In the genomic region with DNA sequence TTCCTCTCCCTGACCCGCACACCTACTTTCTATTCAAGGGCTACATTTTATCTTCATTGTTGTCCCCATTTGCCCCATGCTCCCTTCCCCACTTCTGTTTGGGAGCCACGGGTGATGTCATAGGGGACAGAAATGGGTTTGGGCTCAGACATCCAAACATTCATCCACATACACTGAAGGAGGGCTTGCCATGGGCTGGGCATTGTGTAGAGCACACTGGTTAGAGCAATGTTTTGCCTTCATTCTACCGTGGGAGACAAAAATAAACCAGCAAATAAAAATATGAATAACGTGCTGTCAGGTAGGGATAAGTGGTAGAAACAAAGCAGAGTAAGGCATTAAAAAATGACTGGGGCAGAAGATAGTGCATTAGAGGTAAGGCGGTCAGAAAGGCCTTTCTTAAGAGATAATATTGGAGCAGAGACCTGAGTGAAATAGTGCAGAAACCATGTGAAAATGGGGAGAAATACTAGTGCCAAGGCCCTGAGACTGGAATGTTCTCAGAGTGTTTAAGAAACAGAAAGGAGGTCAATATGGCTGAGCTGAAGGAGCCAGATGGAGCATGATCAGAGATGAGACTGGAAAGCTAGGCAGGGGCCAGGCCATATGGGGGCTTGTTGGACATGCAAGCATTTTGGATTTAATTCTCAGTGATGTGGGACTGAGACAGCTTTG, we compare ENCODE assay signal across 16 cellular contexts. TPM values are rescaled to one million over a fixed set of nuclear protein-coding genes. Genes with fewer than 3 reads are reported as not detected.
DNase-seq lines count a peak whose midpoint lies in the region; ATAC-seq and TF ChIP-seq lines count a peak whose summit lies in the region.
"Had no signal": no experiment of that assay in that cellular context is flagged by ENCODE, and none has a peak within 500 bp of the region (broad histone marks: within the 10 kb centered on the region; RNA-seq: fewer than 3 reads in every experiment).

No MANE protein-coding gene starts in this region.

- 83% methylated on average over 5 of the region's 5 CpGs for WGBS in esophagus muscularis mucosa
- WGBS in tibial nerve, 2 donors: 65 to 72% methylated on average over 5 of the region's 5 CpGs

- H3K4me3 ChIP-seq in WERI-Rb-1 (ENCODE audit: low read depth, low read length) (no peak overlapping the region), esophagus muscularis mucosa (no peak overlapping the region), neural cell (ENCODE audit: low read length) (no peak overlapping the region), tibial nerve (no peak overlapping the region)
- H3K4me3 ChIP-seq: HAP-1, SJSA1 had no signal

- peak overlapping the region; percentile 15 for H3K9ac ChIP-seq in neural cell (ENCODE audit: low read length)

- TF ChIP-seq RAD21 in neural cell (conservative IDR thresholded peaks at IDR 0.05): no peak

- TF ChIP-seq CTCF in WERI-Rb-1 (IDR thresholded peaks at IDR 0.05; ENCODE audit: low read depth, low read length): no peak
- no peak for TF ChIP-seq CTCF in esophagus muscularis mucosa (IDR thresholded peaks at IDR 0.05)
- no peak for TF ChIP-seq CTCF in neural cell (IDR thresholded peaks at IDR 0.05; ENCODE audit: poor library complexity, severe bottlenecking)
- TF ChIP-seq CTCF in tibial nerve (IDR thresholded peaks at IDR 0.05): no peak

- ATAC-seq in HG02870 (IDR thresholded peaks at IDR 0.05; ENCODE audit: unreplicated experiment): no peak
- ATAC-seq: CD8-positive, alpha-beta T cell had no signal

- no peak overlapping the region for H2AFZ ChIP-seq in neural cell (ENCODE audit: low read depth, low read length)

- no peaks in the 10 kb centered on the region for H3K27me3 ChIP-seq in WERI-Rb-1 (ENCODE audit: insufficient read depth, low read depth, severe bottlenecking)
- H3K27me3 ChIP-seq in esophagus muscularis mucosa: no peaks in the 10 kb centered on the region
- no peaks in the 10 kb centered on the region for H3K27me3 ChIP-seq in neural cell (ENCODE audit: insufficient read depth, low read depth, low read length)
- no peaks in the 10 kb centered on the region for H3K27me3 ChIP-seq in tibial nerve
- H3K27me3 ChIP-seq: SJSA1 had no signal

- H3K4me2 ChIP-seq in neural cell (ENCODE audit: low read length): peak overlapping the region; percentile 21

- no peak for TF ChIP-seq POLR2A in esophagus muscularis mucosa (IDR thresholded peaks at IDR 0.05; ENCODE audit: low read depth)
- TF ChIP-seq POLR2A in tibial nerve (IDR thresholded peaks at IDR 0.05): no peak

- DNase-seq in WERI-Rb-1 (peak; percentile 31), esophagus muscularis mucosa (ENCODE audit: extremely low spot score) (no peak), tibial nerve (ENCODE audit: low spot score in 2 of 2) (no peak), nucleus accumbens (lab: John Stamatoyannopoulos, UW) (no peak), hepatic stellate cell (ENCODE audit: low spot score) (no peak)
- DNase-seq: CD8-positive, alpha-beta T cell; Karpas-422; MM.1S; NCI-H1930; NCI-H510A treated with DMSO at 0.1 percent for 48 hours; RPMI8226 had no signal

- H3K9me2 ChIP-seq in neural cell (ENCODE audit: insufficient read depth, low read length): no peaks in the 10 kb centered on the region

- intact Hi-C loops in esophagus muscularis mucosa (cut with DNase I): no loop called here

- H3K27ac ChIP-seq in WERI-Rb-1 (peak overlapping the region; percentile 51), esophagus muscularis mucosa (replicated peaks in 1 of 4) (peak overlapping the region; percentile 47 to 69 (median 54)), neural cell (ENCODE audit: low read length) (peak overlapping the region; percentile 83), tibial nerve (peak overlapping the region in 3 of 4 donors; percentile 43 to 61 (median 50))
- H3K27ac ChIP-seq: SJSA1 had no signal

- H4K20me1 ChIP-seq in neural cell (ENCODE audit: insufficient read depth): no peaks in the 10 kb centered on the region

- H3K9me3 ChIP-seq in WERI-Rb-1 (ENCODE audit: severe bottlenecking): no peaks in the 10 kb centered on the region
- peaks cover 0 to under 1% (median 0%) of the 10 kb centered on the region in 4 donors for H3K9me3 ChIP-seq in esophagus muscularis mucosa
- H3K9me3 ChIP-seq in neural cell (ENCODE audit: low read length): no peaks in the 10 kb centered on the region
- no peaks in the 10 kb centered on the region for H3K9me3 ChIP-seq in tibial nerve
- H3K9me3 ChIP-seq: HAP-1, SJSA1 had no signal

- H3K4me1 ChIP-seq in esophagus muscularis mucosa (no peaks in the 10 kb centered on the region), tibial nerve (peaks cover 0 to 24% (median 0%) of the 10 kb centered on the region in 4 donors)
- H3K4me1 ChIP-seq: HAP-1, SJSA1 had no signal

- no peaks in the 10 kb centered on the region for H3F3A ChIP-seq in neural cell (ENCODE audit: insufficient read depth, low read length, poor library complexity, severe bottlenecking)

- H3K36me3 ChIP-seq in WERI-Rb-1: no peaks in the 10 kb centered on the region
- no peaks in the 10 kb centered on the region for H3K36me3 ChIP-seq in esophagus muscularis mucosa
- H3K36me3 ChIP-seq in neural cell (ENCODE audit: insufficient read depth, low read length): no peaks in the 10 kb centered on the region
- H3K36me3 ChIP-seq in tibial nerve: no peaks in the 10 kb centered on the region
- H3K36me3 ChIP-seq: HAP-1, SJSA1 had no signal

- TF ChIP-seq EP300 in esophagus muscularis mucosa (IDR thresholded peaks at IDR 0.05) (no peak), neural cell (conservative IDR thresholded peaks at IDR 0.05; ENCODE audit: poor library complexity, severe bottlenecking) (no peak), tibial nerve (IDR thresholded peaks at IDR 0.05) (peak in 1 of 2 donors; percentile 16)

- no peaks in the 10 kb centered on the region for H3K79me2 ChIP-seq in neural cell (replicated peaks; ENCODE audit: insufficient read depth, low read length)

TF ChIP-seq in neural cell, 6 proteins besides CTCF, POLR2A, EP300 and RAD21:
- TF ChIP-seq MXI1 (conservative IDR thresholded peaks at IDR 0.05; ENCODE audit: poor library complexity, severe bottlenecking) (no peak), EZH2 (IDR thresholded peaks at IDR 0.05; ENCODE audit: borderline replicate concordance, insufficient read depth, low read length, poor library complexity, severe bottlenecking) (no peak), SMC3 (conservative IDR thresholded peaks at IDR 0.05; ENCODE audit: poor library complexity) (no peak), POLR2AphosphoS5 (IDR thresholded peaks at IDR 0.05) (no peak), TAF1 (IDR thresholded peaks at IDR 0.05; ENCODE audit: low read depth) (no peak)
- TF ChIP-seq, protein P1, sequence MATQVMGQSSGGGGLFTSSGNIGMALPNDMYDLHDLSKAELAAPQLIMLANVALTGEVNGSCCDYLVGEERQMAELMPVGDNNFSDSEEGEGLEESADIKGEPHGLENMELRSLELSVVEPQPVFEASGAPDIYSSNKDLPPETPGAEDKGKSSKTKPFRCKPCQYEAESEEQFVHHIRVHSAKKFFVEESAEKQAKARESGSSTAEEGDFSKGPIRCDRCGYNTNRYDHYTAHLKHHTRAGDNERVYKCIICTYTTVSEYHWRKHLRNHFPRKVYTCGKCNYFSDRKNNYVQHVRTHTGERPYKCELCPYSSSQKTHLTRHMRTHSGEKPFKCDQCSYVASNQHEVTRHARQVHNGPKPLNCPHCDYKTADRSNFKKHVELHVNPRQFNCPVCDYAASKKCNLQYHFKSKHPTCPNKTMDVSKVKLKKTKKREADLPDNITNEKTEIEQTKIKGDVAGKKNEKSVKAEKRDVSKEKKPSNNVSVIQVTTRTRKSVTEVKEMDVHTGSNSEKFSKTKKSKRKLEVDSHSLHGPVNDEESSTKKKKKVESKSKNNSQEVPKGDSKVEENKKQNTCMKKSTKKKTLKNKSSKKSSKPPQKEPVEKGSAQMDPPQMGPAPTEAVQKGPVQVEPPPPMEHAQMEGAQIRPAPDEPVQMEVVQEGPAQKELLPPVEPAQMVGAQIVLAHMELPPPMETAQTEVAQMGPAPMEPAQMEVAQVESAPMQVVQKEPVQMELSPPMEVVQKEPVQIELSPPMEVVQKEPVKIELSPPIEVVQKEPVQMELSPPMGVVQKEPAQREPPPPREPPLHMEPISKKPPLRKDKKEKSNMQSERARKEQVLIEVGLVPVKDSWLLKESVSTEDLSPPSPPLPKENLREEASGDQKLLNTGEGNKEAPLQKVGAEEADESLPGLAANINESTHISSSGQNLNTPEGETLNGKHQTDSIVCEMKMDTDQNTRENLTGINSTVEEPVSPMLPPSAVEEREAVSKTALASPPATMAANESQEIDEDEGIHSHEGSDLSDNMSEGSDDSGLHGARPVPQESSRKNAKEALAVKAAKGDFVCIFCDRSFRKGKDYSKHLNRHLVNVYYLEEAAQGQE (IDR thresholded peaks at IDR 0.05; ENCODE audit: borderline replicate concordance): no peak

RNA-seq across cellular contexts. Expression of a gene that starts 40.9 kb away (rescaled TPM):
- 1 to 10 TPM; 3.7 to 9.5 (median 7.4) TPM for total RNA-seq in esophagus muscularis mucosa
- 10.7 and 12.3 TPM in 2 replicates for polyA plus RNA-seq in neural cell
- polyA minus RNA-seq in neural cell: 64.5 and 86.5 TPM in 2 replicates
- 10 to 100 TPM; 13.4 to 21.3 (median 19.4) TPM for total RNA-seq in tibial nerve
- total RNA-seq: CD8-positive, alpha-beta T cell; OCI-LY7 had no signal
